8 cellular contexts compared by ENCODE assay signal in the genomic region with DNA sequence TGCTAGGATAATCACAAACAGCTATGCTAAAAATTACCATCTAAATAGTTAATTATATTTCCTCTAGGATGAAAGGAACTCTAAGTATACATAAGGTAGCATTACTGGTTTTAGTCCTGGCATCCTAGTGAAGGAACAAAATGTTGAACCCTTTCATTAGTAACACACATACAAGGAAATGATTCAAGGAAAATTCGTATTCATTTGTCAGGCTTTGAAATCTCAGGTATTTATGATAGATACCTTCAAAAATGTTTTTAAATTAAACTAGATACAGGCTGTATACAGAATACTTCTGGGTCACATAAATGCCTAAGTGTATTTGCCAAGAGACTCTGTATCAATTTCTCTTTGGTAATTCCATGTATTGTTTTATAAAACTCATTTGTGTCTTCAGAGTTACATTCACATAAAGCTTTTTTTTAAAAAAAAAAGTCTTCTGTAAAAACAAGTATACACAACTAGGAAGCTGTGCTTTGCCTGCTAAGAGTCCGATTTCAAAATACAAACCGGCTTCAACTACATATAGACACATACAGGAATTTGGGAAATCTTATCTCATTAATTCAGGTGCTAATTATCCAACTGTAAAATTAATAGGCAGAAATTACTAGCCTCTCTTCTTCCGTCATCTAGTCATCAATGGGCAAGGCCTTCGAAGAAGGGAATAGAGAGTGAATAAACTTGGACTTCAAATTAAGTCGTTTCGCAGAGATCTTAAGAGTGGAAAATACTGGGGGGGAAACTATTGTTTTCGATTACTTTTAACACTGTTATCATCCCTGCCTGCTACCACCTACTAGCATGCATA. TPM values are rescaled to one million over a fixed set of nuclear protein-coding genes. Genes with fewer than 3 reads are reported as not detected.
A peak's percentile ranks its signal among the peaks of the same experiment; 100 is the strongest.
DNase-seq lines count a peak whose midpoint lies in the region; ATAC-seq and TF ChIP-seq lines count a peak whose summit lies in the region.

No MANE protein-coding gene starts in this region.

- ATAC-seq in left lung (no peak), HG02938 (IDR thresholded peaks at IDR 0.05; ENCODE audit: unreplicated experiment) (no peak), GM21367 (IDR thresholded peaks at IDR 0.05; ENCODE audit: unreplicated experiment) (no peak)

- H3K27me3 ChIP-seq in left lung (no peaks in the 10 kb centered on the region), thyroid gland (no peaks in the 10 kb centered on the region)

- H3K4me1 ChIP-seq in left lung (peaks cover 32 to 33% of the 10 kb centered on the region in 2 donors), thyroid gland (peaks cover 17 to 21% of the 10 kb centered on the region in 2 donors)

- H3K4me3 ChIP-seq in left lung (peak overlapping the region; percentile 91 to 99), thyroid gland (replicated peaks in 1 of 3) (peak overlapping the region in 2 of 3 donors; percentile 77 to 79)

- H3K4me1 Mint-ChIP-seq in activated CD4-positive, alpha-beta T cell treated with anti-CD3 and anti-CD28 coated beads, Interleukin-2, amount 10 ng/mL, durations not matched to agents 7 days and 5 days: peaks cover 29% of the 10 kb centered on the region
- H3K4me1 Mint-ChIP-seq in activated naive CD8-positive, alpha-beta T cell treated with anti-CD3 and anti-CD28 coated beads for 36 hours: peaks cover 30% of the 10 kb centered on the region

- TF ChIP-seq CTCF in left lung (IDR thresholded peaks at IDR 0.05) (no peak), thyroid gland (IDR thresholded peaks at IDR 0.05) (no peak)

- H3K36me3 ChIP-seq in left lung: no peaks in the 10 kb centered on the region
- no peaks in the 10 kb centered on the region for H3K36me3 ChIP-seq in thyroid gland

- peak overlapping the region; percentile 88 for H3K27ac Mint-ChIP-seq in activated CD4-positive, alpha-beta T cell treated with anti-CD3 and anti-CD28 coated beads, Interleukin-2, amount 10 ng/mL, durations not matched to agents 7 days and 5 days
- peak overlapping the region; percentile 85 for H3K27ac Mint-ChIP-seq in activated naive CD8-positive, alpha-beta T cell treated with anti-CD3 and anti-CD28 coated beads for 36 hours

- peak overlapping the region; percentile 90 to 96 for H3K27ac ChIP-seq in left lung
- H3K27ac ChIP-seq in thyroid gland: peak overlapping the region in 2 of 3 donors; percentile 93 to 94

- DNase-seq in activated CD4-positive, alpha-beta T cell treated with anti-CD3 and anti-CD28 coated beads, Interleukin-2, amount 10 ng/mL, durations not matched to agents 7 days and 5 days: no peak
- no peak for DNase-seq in activated CD4-positive, alpha-beta T cell treated with anti-CD3 and anti-CD28 coated beads for 4 hours
- DNase-seq in activated naive CD8-positive, alpha-beta T cell treated with anti-CD3 and anti-CD28 coated beads for 36 hours: no peak
- DNase-seq in left lung (no peak), thyroid gland (no peak), globus pallidus (ENCODE audit: low spot score) (no peak)

- no peaks in the 10 kb centered on the region for H3K9me3 Mint-ChIP-seq in activated CD4-positive, alpha-beta T cell treated with anti-CD3 and anti-CD28 coated beads, Interleukin-2, amount 10 ng/mL, durations not matched to agents 7 days and 5 days
- no peaks in the 10 kb centered on the region for H3K9me3 Mint-ChIP-seq in activated naive CD8-positive, alpha-beta T cell treated with anti-CD3 and anti-CD28 coated beads for 36 hours

- H3K9me3 ChIP-seq in left lung (no peaks in the 10 kb centered on the region), thyroid gland (no peaks in the 10 kb centered on the region)

- no peaks in the 10 kb centered on the region for H3K27me3 Mint-ChIP-seq in activated CD4-positive, alpha-beta T cell treated with anti-CD3 and anti-CD28 coated beads, Interleukin-2, amount 10 ng/mL, durations not matched to agents 7 days and 5 days
- H3K27me3 Mint-ChIP-seq in activated naive CD8-positive, alpha-beta T cell treated with anti-CD3 and anti-CD28 coated beads for 36 hours: no peaks in the 10 kb centered on the region

- intact Hi-C loops in left lung (cut with DNase I) (no loop called here), thyroid gland (cut with DNase I) (no loop called here)

- POLR2A ChIA-PET in activated CD4-positive, alpha-beta T cell treated with anti-CD3 and anti-CD28 coated beads, Interleukin-2, amount 10 ng/mL, durations not matched to agents 7 days and 5 days (lab: Charles Lee): interaction anchor here (0.5 kb wide), 1 partner anchor 103 kb away, joined by 3 read pairs; no protein-coding TSS in a partner anchor

- H3K4me3 Mint-ChIP-seq in activated CD4-positive, alpha-beta T cell treated with anti-CD3 and anti-CD28 coated beads, Interleukin-2, amount 10 ng/mL, durations not matched to agents 7 days and 5 days: peak overlapping the region; percentile 90
- peak overlapping the region; percentile 94 for H3K4me3 Mint-ChIP-seq in activated naive CD8-positive, alpha-beta T cell treated with anti-CD3 and anti-CD28 coated beads for 36 hours

- TF ChIP-seq POLR2A in thyroid gland (IDR thresholded peaks at IDR 0.05): no peak

- no peaks in the 10 kb centered on the region for H3K36me3 Mint-ChIP-seq in activated CD4-positive, alpha-beta T cell treated with anti-CD3 and anti-CD28 coated beads, Interleukin-2, amount 10 ng/mL, durations not matched to agents 7 days and 5 days (ENCODE audit: low read depth)
- no peaks in the 10 kb centered on the region for H3K36me3 Mint-ChIP-seq in activated naive CD8-positive, alpha-beta T cell treated with anti-CD3 and anti-CD28 coated beads for 36 hours

- WGBS in thyroid gland, 2 donors: 11 to 12% methylated on average over 8 of the region's 8 CpGs

- CTCF ChIA-PET in activated CD4-positive, alpha-beta T cell treated with anti-CD3 and anti-CD28 coated beads, Interleukin-2, amount 10 ng/mL, durations not matched to agents 7 days and 5 days (lab: Charles Lee): interaction anchor here (0.6 to 1.0 kb wide), 3 partner anchors 8 to 130 kb away, joined by 3 to 5 read pairs (median 3); no protein-coding TSS in a partner anchor

RNA-seq across cellular contexts. Expression of a gene that starts 1.3 kb away (rescaled TPM):
- 10 to 100 TPM; 29.2 to 35.8 TPM for total RNA-seq in activated CD4-positive, alpha-beta T cell treated with anti-CD3 and anti-CD28 coated beads, Interleukin-2, amount 10 ng/mL, durations not matched to agents 7 days and 5 days
- total RNA-seq in activated naive CD8-positive, alpha-beta T cell treated with anti-CD3 and anti-CD28 coated beads for 36 hours: 10 to 100 TPM; 18.5 to 19.6 TPM
- total RNA-seq in left lung (100 to 1,000 TPM in 1 of 2 donors, 10 to 100 TPM in 1; 79.8 to 106 TPM), thyroid gland (10 to 100 TPM; 53.9 to 88.8 (median 60.9) TPM)
